Comparison of ENCODE assay signal across 2 cellular contexts in the genomic region with DNA sequence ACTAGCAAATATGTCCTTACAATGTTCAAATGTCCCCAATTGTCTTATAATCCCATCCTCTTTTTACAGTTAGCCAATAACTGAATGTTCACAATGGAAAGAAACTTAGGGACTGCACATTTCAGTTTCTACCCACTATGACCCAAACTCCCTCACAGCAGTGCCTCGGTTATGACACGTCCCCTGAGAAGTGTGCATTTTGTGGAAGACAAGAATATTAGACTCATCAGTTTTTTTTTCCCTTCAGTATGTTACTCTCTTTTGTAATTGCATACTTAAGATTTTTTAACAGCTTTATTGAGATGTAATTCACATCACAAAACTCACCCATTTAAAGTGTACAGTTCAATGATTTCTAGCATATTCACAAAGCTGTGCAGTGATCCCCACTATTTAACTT.
TF ChIP-seq lines count a peak whose summit lies in the region.

No MANE protein-coding gene starts in this region.

TF ChIP-seq in GM23338, 12 proteins besides CTCF, POLR2A, EP300 and RAD21:
- TF ChIP-seq, protein P1, sequence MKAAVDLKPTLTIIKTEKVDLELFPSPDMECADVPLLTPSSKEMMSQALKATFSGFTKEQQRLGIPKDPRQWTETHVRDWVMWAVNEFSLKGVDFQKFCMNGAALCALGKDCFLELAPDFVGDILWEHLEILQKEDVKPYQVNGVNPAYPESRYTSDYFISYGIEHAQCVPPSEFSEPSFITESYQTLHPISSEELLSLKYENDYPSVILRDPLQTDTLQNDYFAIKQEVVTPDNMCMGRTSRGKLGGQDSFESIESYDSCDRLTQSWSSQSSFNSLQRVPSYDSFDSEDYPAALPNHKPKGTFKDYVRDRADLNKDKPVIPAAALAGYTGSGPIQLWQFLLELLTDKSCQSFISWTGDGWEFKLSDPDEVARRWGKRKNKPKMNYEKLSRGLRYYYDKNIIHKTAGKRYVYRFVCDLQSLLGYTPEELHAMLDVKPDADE (IDR thresholded peaks at IDR 0.05) = no peak

TF ChIP-seq in WTC11, 78 proteins besides CTCF, POLR2A, EP300 and RAD21 (continued from another document):
- TF ChIP-seq, protein P2, sequence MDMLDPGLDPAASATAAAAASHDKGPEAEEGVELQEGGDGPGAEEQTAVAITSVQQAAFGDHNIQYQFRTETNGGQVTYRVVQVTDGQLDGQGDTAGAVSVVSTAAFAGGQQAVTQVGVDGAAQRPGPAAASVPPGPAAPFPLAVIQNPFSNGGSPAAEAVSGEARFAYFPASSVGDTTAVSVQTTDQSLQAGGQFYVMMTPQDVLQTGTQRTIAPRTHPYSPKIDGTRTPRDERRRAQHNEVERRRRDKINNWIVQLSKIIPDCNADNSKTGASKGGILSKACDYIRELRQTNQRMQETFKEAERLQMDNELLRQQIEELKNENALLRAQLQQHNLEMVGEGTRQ (CRISPR knock-in tag; IDR thresholded peaks at IDR 0.05) = no peak
- TF ChIP-seq, protein P3, sequence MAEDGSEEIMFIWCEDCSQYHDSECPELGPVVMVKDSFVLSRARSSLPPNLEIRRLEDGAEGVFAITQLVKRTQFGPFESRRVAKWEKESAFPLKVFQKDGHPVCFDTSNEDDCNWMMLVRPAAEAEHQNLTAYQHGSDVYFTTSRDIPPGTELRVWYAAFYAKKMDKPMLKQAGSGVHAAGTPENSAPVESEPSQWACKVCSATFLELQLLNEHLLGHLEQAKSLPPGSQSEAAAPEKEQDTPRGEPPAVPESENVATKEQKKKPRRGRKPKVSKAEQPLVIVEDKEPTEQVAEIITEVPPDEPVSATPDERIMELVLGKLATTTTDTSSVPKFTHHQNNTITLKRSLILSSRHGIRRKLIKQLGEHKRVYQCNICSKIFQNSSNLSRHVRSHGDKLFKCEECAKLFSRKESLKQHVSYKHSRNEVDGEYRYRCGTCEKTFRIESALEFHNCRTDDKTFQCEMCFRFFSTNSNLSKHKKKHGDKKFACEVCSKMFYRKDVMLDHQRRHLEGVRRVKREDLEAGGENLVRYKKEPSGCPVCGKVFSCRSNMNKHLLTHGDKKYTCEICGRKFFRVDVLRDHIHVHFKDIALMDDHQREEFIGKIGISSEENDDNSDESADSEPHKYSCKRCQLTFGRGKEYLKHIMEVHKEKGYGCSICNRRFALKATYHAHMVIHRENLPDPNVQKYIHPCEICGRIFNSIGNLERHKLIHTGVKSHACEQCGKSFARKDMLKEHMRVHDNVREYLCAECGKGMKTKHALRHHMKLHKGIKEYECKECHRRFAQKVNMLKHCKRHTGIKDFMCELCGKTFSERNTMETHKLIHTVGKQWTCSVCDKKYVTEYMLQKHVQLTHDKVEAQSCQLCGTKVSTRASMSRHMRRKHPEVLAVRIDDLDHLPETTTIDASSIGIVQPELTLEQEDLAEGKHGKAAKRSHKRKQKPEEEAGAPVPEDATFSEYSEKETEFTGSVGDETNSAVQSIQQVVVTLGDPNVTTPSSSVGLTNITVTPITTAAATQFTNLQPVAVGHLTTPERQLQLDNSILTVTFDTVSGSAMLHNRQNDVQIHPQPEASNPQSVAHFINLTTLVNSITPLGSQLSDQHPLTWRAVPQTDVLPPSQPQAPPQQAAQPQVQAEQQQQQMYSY (CRISPR knock-in tag; IDR thresholded peaks at IDR 0.05) = no peak
- TF ChIP-seq CDX4 (CRISPR knock-in tag; IDR thresholded peaks at IDR 0.05; ENCODE audit: borderline replicate concordance) (no peak), ZNF416 (CRISPR knock-in tag; IDR thresholded peaks at IDR 0.05) (no peak), ERG (CRISPR knock-in tag; IDR thresholded peaks at IDR 0.05) (no peak), ZNF317 (CRISPR knock-in tag; IDR thresholded peaks at IDR 0.05; ENCODE audit: borderline replicate concordance, low read depth) (no peak), KAT7 (CRISPR knock-in tag; IDR thresholded peaks at IDR 0.05; ENCODE audit: borderline replicate concordance) (no peak), AR (CRISPR knock-in tag; IDR thresholded peaks at IDR 0.05) (no peak), ZNF232 (CRISPR knock-in tag; IDR thresholded peaks at IDR 0.05) (no peak), ETV6 (CRISPR knock-in tag; IDR thresholded peaks at IDR 0.05) (no peak), ATF2 (CRISPR knock-in tag; IDR thresholded peaks at IDR 0.05; ENCODE audit: borderline replicate concordance, low read depth) (no peak), SOX15 (CRISPR knock-in tag; IDR thresholded peaks at IDR 0.05) (no peak), ZBTB43 (CRISPR knock-in tag; IDR thresholded peaks at IDR 0.05) (no peak), MXD4 (CRISPR knock-in tag; IDR thresholded peaks at IDR 0.05; ENCODE audit: borderline replicate concordance) (no peak), CREB1 (CRISPR knock-in tag; IDR thresholded peaks at IDR 0.05) (no peak), ZNF138 (CRISPR knock-in tag; conservative IDR thresholded peaks at IDR 0.05) (no peak)
- TF ChIP-seq, protein P4, sequence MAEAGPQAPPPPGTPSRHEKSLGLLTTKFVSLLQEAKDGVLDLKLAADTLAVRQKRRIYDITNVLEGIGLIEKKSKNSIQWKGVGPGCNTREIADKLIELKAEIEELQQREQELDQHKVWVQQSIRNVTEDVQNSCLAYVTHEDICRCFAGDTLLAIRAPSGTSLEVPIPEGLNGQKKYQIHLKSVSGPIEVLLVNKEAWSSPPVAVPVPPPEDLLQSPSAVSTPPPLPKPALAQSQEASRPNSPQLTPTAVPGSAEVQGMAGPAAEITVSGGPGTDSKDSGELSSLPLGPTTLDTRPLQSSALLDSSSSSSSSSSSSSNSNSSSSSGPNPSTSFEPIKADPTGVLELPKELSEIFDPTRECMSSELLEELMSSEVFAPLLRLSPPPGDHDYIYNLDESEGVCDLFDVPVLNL (CRISPR knock-in tag; IDR thresholded peaks at IDR 0.05; ENCODE audit: borderline replicate concordance, low read depth) = no peak
- TF ChIP-seq, protein P5, sequence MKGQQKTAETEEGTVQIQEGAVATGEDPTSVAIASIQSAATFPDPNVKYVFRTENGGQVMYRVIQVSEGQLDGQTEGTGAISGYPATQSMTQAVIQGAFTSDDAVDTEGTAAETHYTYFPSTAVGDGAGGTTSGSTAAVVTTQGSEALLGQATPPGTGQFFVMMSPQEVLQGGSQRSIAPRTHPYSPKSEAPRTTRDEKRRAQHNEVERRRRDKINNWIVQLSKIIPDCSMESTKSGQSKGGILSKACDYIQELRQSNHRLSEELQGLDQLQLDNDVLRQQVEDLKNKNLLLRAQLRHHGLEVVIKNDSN (CRISPR knock-in tag; IDR thresholded peaks at IDR 0.05) = no peak
